Comparison of ENCODE assay signal across 10 cellular contexts in genomic region chr2:98378901-98379300, GRCh38. TPM values are rescaled to one million over a fixed set of nuclear protein-coding genes. Genes with fewer than 3 reads are reported as not detected.
DNase-seq lines count a peak whose midpoint lies in the region; TF ChIP-seq lines count a peak whose summit lies in the region.
"Had no signal": no experiment of that assay in that cellular context is flagged by ENCODE, and none has a peak within 500 bp of the region (broad histone marks: within the 10 kb centered on the region; RNA-seq: fewer than 3 reads in every experiment).

No MANE protein-coding gene starts in this region.

- H3K4me3 ChIP-seq in mesenchymal stem cell (ENCODE audit: insufficient read depth in 1 of 2, low read depth in 1 of 2, low read length in 2 of 2) (no peak overlapping the region), uterus (no peak overlapping the region)

- no peak overlapping the region for H2BK120ac ChIP-seq in mesenchymal stem cell (ENCODE audit: low read depth, low read length)

- no peak overlapping the region for H3K9ac ChIP-seq in mesenchymal stem cell (ENCODE audit: low read length)

- H2BK5ac ChIP-seq in mesenchymal stem cell (ENCODE audit: low read depth, low read length, poor library complexity, severe bottlenecking): no peak overlapping the region

- H3K4me3 Mint-ChIP-seq in activated naive CD4-positive, alpha-beta T cell treated with anti-CD3 and anti-CD28 coated beads, Interleukin-2, amount 10 ng/mL, durations not matched to agents 7 days and 5 days: no peak overlapping the region
- H3K4me3 Mint-ChIP-seq in activated naive CD4-positive, alpha-beta T cell treated with anti-CD3 and anti-CD28 coated beads for 36 hours: no peak overlapping the region
- H3K4me3 Mint-ChIP-seq: CD4-positive, CD25-positive, alpha-beta regulatory T cell had no signal

- H4K91ac ChIP-seq in mesenchymal stem cell (ENCODE audit: low read length): no peak overlapping the region

- H3K14ac ChIP-seq in mesenchymal stem cell (ENCODE audit: low read length in 2 of 2): no peak overlapping the region

- H3K79me1 ChIP-seq in mesenchymal stem cell (replicated peaks; ENCODE audit: low read length, poor library complexity, severe bottlenecking): no peaks in the 10 kb centered on the region

- H3K4me1 ChIP-seq in mesenchymal stem cell (ENCODE audit: control insufficient read depth, insufficient read depth, low read depth, low read length) (no peaks in the 10 kb centered on the region), uterus (no peaks in the 10 kb centered on the region)

- H3K36me3 Mint-ChIP-seq in activated naive CD4-positive, alpha-beta T cell treated with anti-CD3 and anti-CD28 coated beads, Interleukin-2, amount 10 ng/mL, durations not matched to agents 7 days and 5 days: no peaks in the 10 kb centered on the region
- H3K36me3 Mint-ChIP-seq in activated naive CD4-positive, alpha-beta T cell treated with anti-CD3 and anti-CD28 coated beads for 36 hours (ENCODE audit: low read depth): no peaks in the 10 kb centered on the region
- H3K36me3 Mint-ChIP-seq: CD4-positive, CD25-positive, alpha-beta regulatory T cell had no signal

- no peak overlapping the region for H3K27ac Mint-ChIP-seq in activated naive CD4-positive, alpha-beta T cell treated with anti-CD3 and anti-CD28 coated beads, Interleukin-2, amount 10 ng/mL, durations not matched to agents 7 days and 5 days
- no peak overlapping the region for H3K27ac Mint-ChIP-seq in activated naive CD4-positive, alpha-beta T cell treated with anti-CD3 and anti-CD28 coated beads for 36 hours
- H3K27ac Mint-ChIP-seq: CD4-positive, CD25-positive, alpha-beta regulatory T cell had no signal

- TF ChIP-seq POLR2A in uterus (IDR thresholded peaks at IDR 0.05): no peak

- H3K27me3 Mint-ChIP-seq in activated naive CD4-positive, alpha-beta T cell treated with anti-CD3 and anti-CD28 coated beads, Interleukin-2, amount 10 ng/mL, durations not matched to agents 7 days and 5 days: peaks cover 48% of the 10 kb centered on the region
- no peaks in the 10 kb centered on the region for H3K27me3 Mint-ChIP-seq in activated naive CD4-positive, alpha-beta T cell treated with anti-CD3 and anti-CD28 coated beads for 36 hours (ENCODE audit: low read depth)

- H4K8ac ChIP-seq in mesenchymal stem cell (ENCODE audit: low read length): no peak overlapping the region

- H2BK15ac ChIP-seq in mesenchymal stem cell (ENCODE audit: low read depth, poor library complexity, severe bottlenecking): no peak overlapping the region

- no peaks in the 10 kb centered on the region for H3K36me3 ChIP-seq in mesenchymal stem cell (ENCODE audit: control insufficient read depth in 1 of 2, insufficient read depth in 2 of 2, low read depth in 1 of 2, low read length in 2 of 2)
- no peaks in the 10 kb centered on the region for H3K36me3 ChIP-seq in uterus

- no peaks in the 10 kb centered on the region for H3K9me3 Mint-ChIP-seq in activated naive CD4-positive, alpha-beta T cell treated with anti-CD3 and anti-CD28 coated beads, Interleukin-2, amount 10 ng/mL, durations not matched to agents 7 days and 5 days
- H3K9me3 Mint-ChIP-seq in activated naive CD4-positive, alpha-beta T cell treated with anti-CD3 and anti-CD28 coated beads for 36 hours: no peaks in the 10 kb centered on the region

- H3K27me3 ChIP-seq in mesenchymal stem cell (ENCODE audit: control insufficient read depth in 1 of 2, insufficient read depth in 1 of 2, low read length in 2 of 2) (peaks cover 76 to 78% of the 10 kb centered on the region in 2 experiments), uterus (no peaks in the 10 kb centered on the region)

- H3K9me3 ChIP-seq in mesenchymal stem cell (ENCODE audit: control insufficient read depth, low read length): no peaks in the 10 kb centered on the region
- no peaks in the 10 kb centered on the region for H3K9me3 ChIP-seq in uterus

- CTCF ChIA-PET in activated naive CD4-positive, alpha-beta T cell treated with anti-CD3 and anti-CD28 coated beads, Interleukin-2, amount 10 ng/mL, durations not matched to agents 7 days and 5 days (lab: Charles Lee): no interaction called here
- CTCF ChIA-PET in activated naive CD4-positive, alpha-beta T cell treated with anti-CD3 and anti-CD28 coated beads for 36 hours (lab: Charles Lee): interaction anchor here (0.5 kb wide), 1 partner anchor 17 kb away, joined by 3 read pairs; no protein-coding TSS in a partner anchor

- H3K27ac ChIP-seq in mesenchymal stem cell (ENCODE audit: low read length, poor library complexity, severe bottlenecking) (no peak overlapping the region), uterus (no peak overlapping the region)

- no peak for TF ChIP-seq CTCF in uterus (IDR thresholded peaks at IDR 0.05)

- 87% methylated on average over 4 of the region's 4 CpGs for WGBS in mesenchymal stem cell

- no peak overlapping the region for H3K18ac ChIP-seq in mesenchymal stem cell (ENCODE audit: low read depth in 1 of 2, low read length in 2 of 2)

- H3K4ac ChIP-seq in mesenchymal stem cell (ENCODE audit: low read depth in 1 of 2, low read length in 2 of 2): no peak overlapping the region

- peak; percentile 94 for DNase-seq in DMS53 treated with DMSO at 0.1 percent for 48 hours (lab: John Stamatoyannopoulos, UW; ENCODE audit: unreplicated experiment)
- DNase-seq in NCI-H2196 treated with DMSO at 0.1 percent for 48 hours (lab: John Stamatoyannopoulos, UW; ENCODE audit: unreplicated experiment): peak; percentile 96
- peak; percentile 34 for DNase-seq in dermis blood vessel endothelial cell
- peak; percentile 13 for DNase-seq in mesenchymal stem cell
- DNase-seq in activated naive CD4-positive, alpha-beta T cell treated with anti-CD3 and anti-CD28 coated beads, Interleukin-2, amount 10 ng/mL, durations not matched to agents 7 days and 5 days: no peak
- DNase-seq in uterus: no peak
- DNase-seq in globus pallidus (ENCODE audit: low spot score): no peak
- DNase-seq in activated naive CD4-positive, alpha-beta T cell treated with anti-CD3 and anti-CD28 coated beads for 36 hours: no peak
- DNase-seq: CD4-positive, CD25-positive, alpha-beta regulatory T cell; occipital lobe had no signal

- H3K23ac ChIP-seq in mesenchymal stem cell (ENCODE audit: low read length in 2 of 2): no peak overlapping the region

- H3K4me2 ChIP-seq in mesenchymal stem cell (ENCODE audit: low read length, poor library complexity, severe bottlenecking): no peak overlapping the region

- intact Hi-C loops in uterus (cut with DNase I; ENCODE audit: low total_unique reads): no loop called here
- intact Hi-C loops in activated naive CD4-positive, alpha-beta T cell treated with anti-CD3 and anti-CD28 coated beads for 36 hours (cut with micrococcal nuclease): no loop called here

- no peak overlapping the region for H2AFZ ChIP-seq in mesenchymal stem cell (ENCODE audit: low read depth, low read length)

- no peaks in the 10 kb centered on the region for H3K4me1 Mint-ChIP-seq in activated naive CD4-positive, alpha-beta T cell treated with anti-CD3 and anti-CD28 coated beads, Interleukin-2, amount 10 ng/mL, durations not matched to agents 7 days and 5 days
- H3K4me1 Mint-ChIP-seq in activated naive CD4-positive, alpha-beta T cell treated with anti-CD3 and anti-CD28 coated beads for 36 hours (ENCODE audit: low read depth): no peaks in the 10 kb centered on the region
- H3K4me1 Mint-ChIP-seq: CD4-positive, CD25-positive, alpha-beta regulatory T cell had no signal

- no peak overlapping the region for H2AK5ac ChIP-seq in mesenchymal stem cell (ENCODE audit: low read length, severe bottlenecking)

- no peak overlapping the region for H2BK12ac ChIP-seq in mesenchymal stem cell (ENCODE audit: low read length in 2 of 2)

RNA-seq across cellular contexts. Expression of gene CNGA3, which starts 32.6 kb away (rescaled TPM):
- under 0.01 TPM in 1 of 2 replicates, not detected in the other for total RNA-seq in dermis blood vessel endothelial cell
- polyA plus RNA-seq in mesenchymal stem cell (2013, experiment 1 of 2): 0.01 TPM
- polyA plus RNA-seq in mesenchymal stem cell (2013, experiment 2 of 2): not detected
- not detected for total RNA-seq in uterus
- total RNA-seq in activated naive CD4-positive, alpha-beta T cell treated with anti-CD3 and anti-CD28 coated beads for 36 hours: not detected
- total RNA-seq: CD4-positive, CD25-positive, alpha-beta regulatory T cell had no signal
- polyA plus RNA-seq: CD4-positive, CD25-positive, alpha-beta regulatory T cell had no signal

Comparison
In these comparisons a context has a peak if more than half of its experiments do, and no peak if none do; other contexts are left out.
1. DNase-seq: peak in DMS53 treated with DMSO at 0.1 percent for 48 hours (single experiment), NCI-H2196 treated with DMSO at 0.1 percent for 48 hours (single experiment), dermis blood vessel endothelial cell (single experiment) and mesenchymal stem cell (single experiment); none in activated naive CD4-positive, alpha-beta T cell treated with anti-CD3 and anti-CD28 coated beads, Interleukin-2, amount 10 ng/mL, durations not matched to agents 7 days and 5 days (single experiment), uterus (0 of 2), globus pallidus (single experiment) and activated naive CD4-positive, alpha-beta T cell treated with anti-CD3 and anti-CD28 coated beads for 36 hours (single experiment).